ENCODE assay signal across 1 cellular context in genomic region chr20:33790571-33790970, GRCh38.
TF ChIP-seq lines count a peak whose summit lies in the region.

No MANE protein-coding gene starts in this region.

TF ChIP-seq in HepG2, 621 proteins besides CTCF, POLR2A, EP300 and RAD21:
- TF ChIP-seq MXD3 (CRISPR knock-in tag; IDR thresholded peaks at IDR 0.05) (no peak), CHCHD3 (CRISPR knock-in tag; IDR thresholded peaks at IDR 0.05) (no peak), DR1 (CRISPR knock-in tag; IDR thresholded peaks at IDR 0.05) (0 out of 2 replicates have a peak, but pooled peaks have one; percentile 22)
TF ChIP-seq in HepG2: peak in this region for 1.
